12 cellular contexts compared by ENCODE assay signal in genomic region chr11:62860835-62861563, GRCh38. TPM values are rescaled to one million over a fixed set of nuclear protein-coding genes. Genes with fewer than 3 reads are reported as not detected.
DNase-seq lines count a peak whose midpoint lies in the region; ATAC-seq and TF ChIP-seq lines count a peak whose summit lies in the region.
"Had no signal": no experiment of that assay in that cellular context is flagged by ENCODE, and none has a peak within 500 bp of the region (broad histone marks: within the 10 kb centered on the region; RNA-seq: fewer than 3 reads in every experiment).

No MANE protein-coding gene starts in this region.

- no peak overlapping the region for H2AFZ ChIP-seq in OCI-LY7 (ENCODE audit: low read length)

- no CpG with 5 or more reads among the region's 5 CpGs for WGBS in mesendoderm (ENCODE audit: extremely low coverage, insufficient coverage, low lambda C conversion rate)

- POLR2A ChIA-PET in OCI-LY7 (lab: Charles Lee), result interaction anchor here (0.5 to 1.9 kb wide), 6 partner anchors 11 to 243 kb away, joined by 3 to 16 read pairs (median 4); no protein-coding TSS in a partner anchor

- H3K9me2 ChIP-seq in OCI-LY7 (ENCODE audit: insufficient read depth, low read length), result no peaks in the 10 kb centered on the region

- H4K20me1 ChIP-seq in OCI-LY7 (ENCODE audit: insufficient read depth, low read length), result peaks cover 36% of the 10 kb centered on the region

- peak overlapping the region; percentile 25 for H3K18ac ChIP-seq in mesendoderm (ENCODE audit: low read length)

- ATAC-seq in HG03521 (IDR thresholded peaks at IDR 0.05; ENCODE audit: unreplicated experiment), result no peak
- ATAC-seq: esophagus mucosa had no signal

- no peak overlapping the region for H4K8ac ChIP-seq in mesendoderm (ENCODE audit: low read depth, low read length)

- H2BK120ac ChIP-seq in mesendoderm (ENCODE audit: low read depth, low read length), result no peak overlapping the region

- H3K9me3 ChIP-seq in OCI-LY7 (ENCODE audit: low read length), result no peaks in the 10 kb centered on the region

- peaks cover 7% of the 10 kb centered on the region for H3K79me1 ChIP-seq in mesendoderm (ENCODE audit: low read length)

- H3K23ac ChIP-seq in mesendoderm (ENCODE audit: low read length), result no peak overlapping the region

- peaks cover 100% of the 10 kb centered on the region for H3K79me2 ChIP-seq in OCI-LY7 (ENCODE audit: insufficient read depth, low read depth, low read length)
- H3K79me2 ChIP-seq in mesendoderm (ENCODE audit: control insufficient read depth, insufficient read depth, low read length), result peaks cover 80% of the 10 kb centered on the region

- H2BK5ac ChIP-seq in mesendoderm (ENCODE audit: low read length), result peak overlapping the region; percentile 67

- peaks cover 49% of the 10 kb centered on the region for H3K4me1 ChIP-seq in OCI-LY7 (ENCODE audit: insufficient read depth, low read length, poor library complexity, severe bottlenecking)
- H3K4me1 ChIP-seq in mesendoderm (ENCODE audit: control insufficient read depth, low read depth, low read length), result peaks cover 12% of the 10 kb centered on the region

- H2AK5ac ChIP-seq in mesendoderm (ENCODE audit: low read length), result peak overlapping the region; percentile 30

- DNase-seq in DMS53 (lab: John Stamatoyannopoulos, UW) (peak; percentile 41), DMS53 treated with DMSO at 0.1 percent for 48 hours (lab: John Stamatoyannopoulos, UW; ENCODE audit: unreplicated experiment) (no peak), OCI-LY7 (ENCODE audit: low spot score) (no peak), mesendoderm (no peak), putamen (ENCODE audit: low spot score) (no peak)
- DNase-seq: Right ventricle myocardium superior had no signal

- peak overlapping the region; percentile 59 for H3K9ac ChIP-seq in mesendoderm (ENCODE audit: low read length)

- H2BK15ac ChIP-seq in mesendoderm (replicated peaks; ENCODE audit: low read depth), result no peak overlapping the region

- peak overlapping the region; percentile 66 for H3K27ac ChIP-seq in OCI-LY7 (ENCODE audit: low read depth, low read length, poor library complexity, severe bottlenecking)
- peak overlapping the region; percentile 67 for H3K27ac ChIP-seq in mesendoderm (ENCODE audit: low read depth, low read length)

- no TSS peak for BruUV-seq in OCI-LY7 (replicated peaks; lab: Mats Ljungman, UMichigan)

- H3K56ac ChIP-seq in mesendoderm (ENCODE audit: low read length), result peak overlapping the region; percentile 78

- H4K5ac ChIP-seq in mesendoderm (ENCODE audit: low read length), result peak overlapping the region; percentile 81

- peak overlapping the region; percentile 37 for H3K4ac ChIP-seq in mesendoderm (ENCODE audit: low read depth, low read length)

- H3K36me3 ChIP-seq in OCI-LY7 (ENCODE audit: insufficient read depth, low read length) (peaks cover 77% of the 10 kb centered on the region), mesendoderm (ENCODE audit: control insufficient read depth, insufficient read depth, low read length) (peaks cover 4% of the 10 kb centered on the region)

- intact Hi-C loops in OCI-LY7 (cut with micrococcal nuclease; ENCODE audit: unreplicated experiment), result no loop called here

- H3K27me3 ChIP-seq in mesendoderm (ENCODE audit: insufficient read depth, low read length, poor library complexity), result no peaks in the 10 kb centered on the region

- TF ChIP-seq CTCF in OCI-LY7 (conservative IDR thresholded peaks at IDR 0.05; ENCODE audit: low read length), result no peak

- CTCF ChIA-PET in OCI-LY7 (lab: Charles Lee; ENCODE audit: unreplicated experiment), result interaction anchor here (1.0 kb wide), 1 partner anchor 132 kb away, joined by 3 read pairs; no protein-coding TSS in a partner anchor

- H3K4me2 ChIP-seq in OCI-LY7 (ENCODE audit: low read length) (peak overlapping the region; percentile 99), mesendoderm (ENCODE audit: low read length) (peak overlapping the region; percentile 15)

- H3K4me3 ChIP-seq in OCI-LY7 (ENCODE audit: low read depth, low read length, poor library complexity, severe bottlenecking), result peak overlapping the region; percentile 94
- H3K4me3 ChIP-seq in mesendoderm (ENCODE audit: low read length), result no peak overlapping the region

RNA-seq across cellular contexts. Expression of gene SLC3A2, which starts 19.7 kb away (rescaled TPM):
- total RNA-seq in OCI-LY7 (2014; rRNA removed; shearing (Covaris generic)), result 289 and 291 TPM in 2 replicates
- total RNA-seq in OCI-LY7 (2022), result 321 and 339 TPM in 2 replicates
- 325 TPM for polyA plus RNA-seq in mesendoderm (2013, experiment 1 of 2)
- 333 TPM for polyA plus RNA-seq in mesendoderm (2013, experiment 2 of 2)

RNA-seq across cellular contexts. Expression of gene WDR74, which starts 21.6 kb away (rescaled TPM):
- 139 and 169 TPM in 2 replicates for total RNA-seq in OCI-LY7 (2014; rRNA removed; shearing (Covaris generic))
- 85.0 and 98.4 TPM in 2 replicates for total RNA-seq in OCI-LY7 (2022)
- polyA plus RNA-seq in mesendoderm (2013, experiment 1 of 2), result 71.5 TPM
- polyA plus RNA-seq in mesendoderm (2013, experiment 2 of 2), result 71.4 TPM

RNA-seq across cellular contexts. Expression of gene TEX54, which starts 28.4 kb away (rescaled TPM):
- 1.0 TPM in 1 of 2 replicates, not detected in the other for total RNA-seq in OCI-LY7 (2014; rRNA removed; shearing (Covaris generic))
- 0.89 TPM in 1 of 2 replicates, not detected in the other for total RNA-seq in OCI-LY7 (2022)
- not detected for polyA plus RNA-seq in mesendoderm (2013, experiment 1 of 2)
- not detected for polyA plus RNA-seq in mesendoderm (2013, experiment 2 of 2)
- total RNA-seq: A172, esophagus mucosa, kidney epithelial cell, osteocyte, Right ventricle myocardium superior, ureter had no signal

RNA-seq across cellular contexts. Expression of gene STX5, which starts 29.1 kb away (rescaled TPM):
- total RNA-seq in OCI-LY7 (2014; rRNA removed; shearing (Covaris generic)), result 21.7 and 30.6 TPM in 2 replicates
- 41.0 and 47.5 TPM in 2 replicates for total RNA-seq in OCI-LY7 (2022)
- polyA plus RNA-seq in mesendoderm (2013, experiment 1 of 2), result 20.0 TPM
- polyA plus RNA-seq in mesendoderm (2013, experiment 2 of 2), result 19.2 TPM

RNA-seq across cellular contexts. Expression of gene NXF1, which starts 55.8 kb away (rescaled TPM):
- total RNA-seq in OCI-LY7 (2014; rRNA removed; shearing (Covaris generic)), result 35.1 and 53.3 TPM in 2 replicates
- 50.5 and 62.0 TPM in 2 replicates for total RNA-seq in OCI-LY7 (2022)
- 54.5 TPM for polyA plus RNA-seq in mesendoderm (2013, experiment 1 of 2)
- 52.7 TPM for polyA plus RNA-seq in mesendoderm (2013, experiment 2 of 2)
